ENCODE assay signal across 26 cellular contexts in the genomic region with DNA sequence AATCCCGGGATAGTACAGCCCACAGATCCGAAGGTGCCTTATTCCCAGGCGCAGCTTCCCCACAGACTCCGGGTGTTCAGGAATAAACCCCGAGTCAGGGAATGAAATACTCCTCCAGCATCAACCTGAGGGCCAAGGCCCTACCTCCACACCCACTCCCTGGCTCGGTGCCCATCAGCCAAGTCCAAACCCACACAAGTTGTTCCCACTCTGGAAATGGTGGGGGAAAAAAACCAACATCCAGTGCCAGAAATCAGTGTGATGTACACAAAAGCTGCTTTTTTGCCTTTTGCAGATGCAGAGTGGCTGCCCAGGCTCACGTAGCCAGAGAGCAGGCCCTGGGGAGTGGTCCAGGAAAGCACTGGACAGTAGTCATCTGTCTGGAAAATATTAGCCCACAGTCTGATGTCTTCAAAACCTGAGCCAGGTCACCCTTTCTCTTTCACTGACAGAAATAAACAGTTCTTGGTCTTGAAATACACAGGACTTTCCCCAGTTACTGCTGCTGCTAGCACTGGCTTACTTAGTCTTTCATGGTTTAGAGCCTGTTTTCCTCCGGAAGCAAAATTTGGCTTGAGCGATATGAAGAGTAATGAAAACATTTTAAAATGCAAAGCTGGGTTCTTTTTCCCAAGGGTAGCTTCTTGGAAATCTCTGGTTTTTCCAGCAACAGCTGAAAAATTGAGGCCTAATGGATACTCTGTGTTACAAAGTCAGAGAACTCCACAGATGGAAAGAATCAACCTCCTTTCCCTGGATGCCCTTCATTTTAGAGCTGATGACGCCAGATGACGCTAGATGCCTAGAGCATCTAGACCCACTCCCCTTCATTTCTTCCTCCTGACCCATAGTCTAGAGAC. TPM values are rescaled to one million over a fixed set of nuclear protein-coding genes. Genes with fewer than 3 reads are reported as not detected.
DNase-seq lines count a peak whose midpoint lies in the region; ATAC-seq, FAIRE-seq and TF ChIP-seq lines count a peak whose summit lies in the region.
"Had no signal": no experiment of that assay in that cellular context is flagged by ENCODE, and none has a peak within 500 bp of the region (broad histone marks: within the 10 kb centered on the region; RNA-seq: fewer than 3 reads in every experiment).

No MANE protein-coding gene starts in this region.

- no peaks in the 10 kb centered on the region for H3K4me1 Mint-ChIP-seq in activated naive CD4-positive, alpha-beta T cell treated with anti-CD3 and anti-CD28 coated beads for 36 hours (ENCODE audit: low read depth)
- peaks cover 12% of the 10 kb centered on the region for H3K4me1 Mint-ChIP-seq in endothelial cell (ENCODE audit: unreplicated experiment)
- H3K4me1 Mint-ChIP-seq: naive B cell; stimulated activated naive B cell treated with anti-CD40 and anti-IgM and Interleukin-4, amounts not matched to agents 10 μg/mL and 1 μg/mL and 100 μg/mL, for 72 hours had no signal

- intact Hi-C loops in dorsolateral prefrontal cortex (cut with DNase I) (no loop called here), right cardiac atrium (cut with DNase I) (no loop called here), posterior cingulate gyrus (cut with DNase I) (no loop called here), adrenal gland (cut with DNase I) (no loop called here)
- intact Hi-C loops in activated naive CD4-positive, alpha-beta T cell treated with anti-CD3 and anti-CD28 coated beads for 36 hours (cut with micrococcal nuclease), result no loop called here

- no peak for DNase-seq in GM12892 (ENCODE audit: insufficient read length)
- peak in 1 of 10 donors; percentile 9 for DNase-seq in dorsolateral prefrontal cortex
- DNase-seq in right cardiac atrium, result peak; percentile 28 to 76 (median 62)
- peak in 6 of 10 donors; percentile 20 to 85 (median 42) for DNase-seq in posterior cingulate gyrus
- no peak for DNase-seq in activated naive CD4-positive, alpha-beta T cell treated with anti-CD3 and anti-CD28 coated beads for 36 hours
- no peak for DNase-seq in adrenal gland
- DNase-seq in endothelial cell (ENCODE audit: low spot score), result no peak
- no peak for DNase-seq in stimulated activated CD4-positive, alpha-beta T cell treated with anti-CD3 and anti-CD28 coated beads, Interleukin-12 subunit alpha, Interleukin-12 subunit beta, amount 100 ng/mL, for 4 hours
- DNase-seq: activated CD4-positive, alpha-beta memory T cell treated with anti-CD3 and anti-CD28 coated beads for 36 hours; activated CD4-positive, CD25-positive, alpha-beta regulatory T cell; activated gamma-delta T cell treated with Interleukin-2 at 50 U/mL for 16 hours; activated T-cell treated with anti-CD3 and anti-CD28 coated beads, Interleukin-2, amount 50 U/mL, for 1 hour; DMS79 treated with DMSO at 0.1 percent for 48 hours; HFFc6; islet precursor cell; KG1; naive B cell; NCI-H524; stimulated activated naive B cell treated with anti-CD40 and anti-IgM and Interleukin-4, amounts not matched to agents 10 μg/mL and 1 μg/mL and 100 μg/mL, for 72 hours; T1000 had no signal

- no peak overlapping the region for H3K4me3 Mint-ChIP-seq in activated naive CD4-positive, alpha-beta T cell treated with anti-CD3 and anti-CD28 coated beads for 36 hours
- H3K4me3 Mint-ChIP-seq in endothelial cell (ENCODE audit: unreplicated experiment), result no peak overlapping the region
- H3K4me3 Mint-ChIP-seq: activated CD4-positive, alpha-beta memory T cell treated with anti-CD3 and anti-CD28 coated beads for 36 hours; HFFc6; naive B cell; stimulated activated naive B cell treated with anti-CD40 and anti-IgM and Interleukin-4, amounts not matched to agents 10 μg/mL and 1 μg/mL and 100 μg/mL, for 72 hours had no signal

- H3K27me3 ChIP-seq in dorsolateral prefrontal cortex (no peaks in the 10 kb centered on the region), right cardiac atrium (ENCODE audit: control insufficient read depth, insufficient read depth) (no peaks in the 10 kb centered on the region), adrenal gland (no peaks in the 10 kb centered on the region)
- H3K27me3 ChIP-seq: cardiac muscle cell, tibial nerve had no signal

- H3K27me3 Mint-ChIP-seq in activated naive CD4-positive, alpha-beta T cell treated with anti-CD3 and anti-CD28 coated beads for 36 hours (ENCODE audit: low read depth), result no peaks in the 10 kb centered on the region
- peaks cover 4% of the 10 kb centered on the region for H3K27me3 Mint-ChIP-seq in endothelial cell (ENCODE audit: unreplicated experiment)
- H3K27me3 Mint-ChIP-seq: activated CD4-positive, alpha-beta memory T cell treated with anti-CD3 and anti-CD28 coated beads for 36 hours had no signal

- H3K4me1 ChIP-seq in right cardiac atrium (ENCODE audit: control insufficient read depth, insufficient read depth, low read length), result no peaks in the 10 kb centered on the region
- no peaks in the 10 kb centered on the region for H3K4me1 ChIP-seq in adrenal gland (replicated peaks in 1 of 2)
- H3K4me1 ChIP-seq: parathyroid adenoma had no signal

- ATAC-seq in right cardiac atrium, result peak; percentile 76 to 81
- ATAC-seq: stimulated activated naive B cell treated with anti-CD40 and anti-IgM and Interleukin-4, amounts not matched to agents 10 μg/mL and 1 μg/mL and 100 μg/mL, for 72 hours had no signal

- no peak overlapping the region for H3K4me3 ChIP-seq in dorsolateral prefrontal cortex
- H3K4me3 ChIP-seq in right cardiac atrium (ENCODE audit: low read length), result no peak overlapping the region
- no peak overlapping the region for H3K4me3 ChIP-seq in adrenal gland
- H3K4me3 ChIP-seq: cardiac muscle cell, tibial nerve had no signal

- H3K9me3 Mint-ChIP-seq in activated naive CD4-positive, alpha-beta T cell treated with anti-CD3 and anti-CD28 coated beads for 36 hours, result peaks cover 18% of the 10 kb centered on the region
- no peaks in the 10 kb centered on the region for H3K9me3 Mint-ChIP-seq in endothelial cell (ENCODE audit: unreplicated experiment)

- H3K9me3 ChIP-seq in right cardiac atrium (ENCODE audit: control insufficient read depth, low read length) (no peaks in the 10 kb centered on the region), adrenal gland (replicated peaks in 1 of 3) (no peaks in the 10 kb centered on the region)

- peak overlapping the region in 36 of 59 donors; percentile 0 to 77 (median 46) for H3K27ac ChIP-seq in dorsolateral prefrontal cortex
- no peak overlapping the region for H3K27ac ChIP-seq in right cardiac atrium (ENCODE audit: low read length)
- peak overlapping the region in 1 of 5 donors; percentile 53 for H3K27ac ChIP-seq in adrenal gland
- H3K27ac ChIP-seq: cardiac muscle cell, parathyroid adenoma, RWPE1 had no signal

- no peaks in the 10 kb centered on the region for H3K36me3 ChIP-seq in adrenal gland (replicated peaks in 1 of 2)
- H3K36me3 ChIP-seq: cardiac muscle cell, tibial nerve had no signal

- TF ChIP-seq CTCF in dorsolateral prefrontal cortex (IDR thresholded peaks at IDR 0.05 in 54 of 56, conservative IDR thresholded peaks at IDR 0.05 in 2 of 56; ENCODE audit: low read depth in 1 of 56, partially characterized antibody in 56 of 56), result no peak
- TF ChIP-seq CTCF in adrenal gland (IDR thresholded peaks at IDR 0.05), result no peak
- TF ChIP-seq CTCF in endothelial cell (IDR thresholded peaks at IDR 0.05; ENCODE audit: unreplicated experiment), result no peak

- H3K27ac Mint-ChIP-seq in activated naive CD4-positive, alpha-beta T cell treated with anti-CD3 and anti-CD28 coated beads for 36 hours, result no peak overlapping the region
- no peak overlapping the region for H3K27ac Mint-ChIP-seq in endothelial cell (ENCODE audit: unreplicated experiment)
- H3K27ac Mint-ChIP-seq: activated CD4-positive, alpha-beta memory T cell treated with anti-CD3 and anti-CD28 coated beads for 36 hours; HFFc6; stimulated activated naive B cell treated with anti-CD40 and anti-IgM and Interleukin-4, amounts not matched to agents 10 μg/mL and 1 μg/mL and 100 μg/mL, for 72 hours had no signal

- peak; percentile 81 for FAIRE-seq in GM12892 (lab: Jason Lieb, UNC)
- FAIRE-seq: GM12891 had no signal

- H3K36me3 Mint-ChIP-seq in activated naive CD4-positive, alpha-beta T cell treated with anti-CD3 and anti-CD28 coated beads for 36 hours (ENCODE audit: low read depth), result peaks cover 1% of the 10 kb centered on the region
- H3K36me3 Mint-ChIP-seq in endothelial cell (ENCODE audit: low read depth, unreplicated experiment), result no peaks in the 10 kb centered on the region
- H3K36me3 Mint-ChIP-seq: activated CD4-positive, alpha-beta memory T cell treated with anti-CD3 and anti-CD28 coated beads for 36 hours had no signal

- CTCF ChIA-PET in activated naive CD4-positive, alpha-beta T cell treated with anti-CD3 and anti-CD28 coated beads for 36 hours (lab: Charles Lee), result interaction anchor here (1.1 to 3.5 kb wide), 2 partner anchors 13 to 75 kb away, joined by 5 to 10 read pairs; a partner anchor contains a TSS

- TF ChIP-seq POLR2A in GM12892 (IDR thresholded peaks at IDR 0.05; ENCODE audit: low read depth, low read length), result no peak
- TF ChIP-seq POLR2A in adrenal gland (IDR thresholded peaks at IDR 0.05), result no peak

- WGBS in right cardiac atrium, result 46% methylated on average over 11 of the region's 11 CpGs
- WGBS in adrenal gland, 4 donors, result 60 to 76% (median 70%) methylated on average over 10 to 11 of the region's 11 CpGs

RNA-seq across cellular contexts. Expression of a gene that starts 18.2 kb away (rescaled TPM):
- polyA plus RNA-seq in GM12892 (2012; ENCODE audit: missing spikeins), result not detected
- total RNA-seq in dorsolateral prefrontal cortex (10 to 100 TPM in 1 of 120 experiments, 1 to 10 TPM in 119; 1.4 to 12.0 (median 5.1) TPM), right cardiac atrium (under 1 TPM in 2 of 4 donors, not detected in 2; 0.08 to 0.09 TPM), adrenal gland (1 to 10 TPM in 3 of 8 donors, under 1 TPM in 5; 0.17 to 3.3 (median 0.78) TPM), endothelial cell (ENCODE audit: unreplicated experiment) (1.3 TPM)
- polyA plus RNA-seq in right cardiac atrium (0.02 TPM), adrenal gland (1 to 10 TPM in 1 of 3 donors, under 1 TPM in 2; 0.48 to 1.0 (median 0.54) TPM)
- under 1 TPM; 0.05 to 0.07 TPM for total RNA-seq in activated naive CD4-positive, alpha-beta T cell treated with anti-CD3 and anti-CD28 coated beads for 36 hours
- total RNA-seq: A172, HFFc6 had no signal

Comparison
In these comparisons a context has a peak if more than half of its experiments do, and no peak if none do; other contexts are left out.
1. DNase-seq: peak in right cardiac atrium (3 of 3) and posterior cingulate gyrus (6 of 10); none in GM12892 (single experiment), activated naive CD4-positive, alpha-beta T cell treated with anti-CD3 and anti-CD28 coated beads for 36 hours (single experiment), adrenal gland (0 of 7), endothelial cell (single experiment) and stimulated activated CD4-positive, alpha-beta T cell treated with anti-CD3 and anti-CD28 coated beads, Interleukin-12 subunit alpha, Interleukin-12 subunit beta, amount 100 ng/mL, for 4 hours (single experiment).